ENCODE assay signal across 24 cellular contexts in genomic region chr9:135356796-135357195, GRCh38.
DNase-seq lines count a peak whose midpoint lies in the region; ATAC-seq and TF ChIP-seq lines count a peak whose summit lies in the region.
"Had no signal": no experiment of that assay in that cellular context is flagged by ENCODE, and none has a peak within 500 bp of the region (broad histone marks: within the 10 kb centered on the region; RNA-seq: fewer than 3 reads in every experiment).

No MANE protein-coding gene starts in this region.

- ATAC-seq in left ventricle myocardium superior (no peak), heart left ventricle (no peak), HG02884 (IDR thresholded peaks at IDR 0.05; ENCODE audit: unreplicated experiment) (no peak)
- ATAC-seq: GM12878 had no signal

- H3K4me1 Mint-ChIP-seq in activated CD4-positive, alpha-beta T cell treated with anti-CD3 and anti-CD28 coated beads, Interleukin-2, amount 10 ng/mL, durations not matched to agents 7 days and 5 days: peaks cover 18% of the 10 kb centered on the region
- H3K4me1 Mint-ChIP-seq: B cell; CD14-positive monocyte; CD8-positive, alpha-beta memory T cell had no signal

- no peaks in the 10 kb centered on the region for H4K20me1 ChIP-seq in BLaER1

- H2BK12ac ChIP-seq in neuronal stem cell (ENCODE audit: low read length): no peak overlapping the region

- POLR2A ChIA-PET in activated CD4-positive, alpha-beta T cell treated with anti-CD3 and anti-CD28 coated beads, Interleukin-2, amount 10 ng/mL, durations not matched to agents 7 days and 5 days (lab: Charles Lee): no interaction called here

- CTCF ChIA-PET in activated CD4-positive, alpha-beta T cell treated with anti-CD3 and anti-CD28 coated beads, Interleukin-2, amount 10 ng/mL, durations not matched to agents 7 days and 5 days (lab: Charles Lee): no interaction called here

- no peak for TF ChIP-seq CTCF in heart left ventricle (IDR thresholded peaks at IDR 0.05)

- H3K4me3 ChIP-seq in heart left ventricle (no peak overlapping the region), BLaER1 (no peak overlapping the region), neuronal stem cell (ENCODE audit: low read length in 2 of 2) (no peak overlapping the region)
- H3K4me3 ChIP-seq: A549, GM12878 had no signal

- H3K18ac ChIP-seq in neuronal stem cell (ENCODE audit: low read length): peak overlapping the region; percentile 85

- no peak overlapping the region for H2AFZ ChIP-seq in neuronal stem cell (ENCODE audit: low read length)

- peak overlapping the region; percentile 77 for H2BK5ac ChIP-seq in neuronal stem cell (ENCODE audit: low read length)

- no peaks in the 10 kb centered on the region for H3K36me3 ChIP-seq in heart left ventricle
- no peaks in the 10 kb centered on the region for H3K36me3 ChIP-seq in BLaER1
- H3K36me3 ChIP-seq in neuronal stem cell (replicated peaks in 1 of 2; ENCODE audit: control insufficient read depth in 2 of 2, insufficient read depth in 2 of 2, low read length in 2 of 2): no peaks in the 10 kb centered on the region

- H4K8ac ChIP-seq in neuronal stem cell (ENCODE audit: low read depth, low read length): no peak overlapping the region

- 73 to 83% (median 80%) methylated on average over 5 of the region's 5 CpGs for WGBS in heart left ventricle, 4 donors
- WGBS in neuronal stem cell (ENCODE audit: extremely low coverage in 2 of 2, insufficient read length in 2 of 2, insufficient replicate concordance in 1 of 2), 2 donors: no CpG with 5 or more reads among the region's 5 CpGs

- no peak for TF ChIP-seq POLR2A in heart left ventricle (IDR thresholded peaks at IDR 0.05)

- H3K27ac Mint-ChIP-seq in activated CD4-positive, alpha-beta T cell treated with anti-CD3 and anti-CD28 coated beads, Interleukin-2, amount 10 ng/mL, durations not matched to agents 7 days and 5 days: peak overlapping the region; percentile 36
- H3K27ac Mint-ChIP-seq: B cell; CD14-positive monocyte; CD4-positive, CD25-positive, alpha-beta regulatory T cell; CD8-positive, alpha-beta memory T cell had no signal

- peak overlapping the region; percentile 43 for H3K4me2 ChIP-seq in BLaER1
- H3K4me2 ChIP-seq in neuronal stem cell (ENCODE audit: insufficient read depth, low read length, poor library complexity, severe bottlenecking): no peak overlapping the region
- H3K4me2 ChIP-seq: A549 had no signal

- H2AK5ac ChIP-seq in neuronal stem cell (ENCODE audit: low read depth, low read length): peak overlapping the region; percentile 53

- peak overlapping the region; percentile 39 for H2BK15ac ChIP-seq in neuronal stem cell (ENCODE audit: low read length)

- H3K9ac ChIP-seq in BLaER1 (no peak overlapping the region), neuronal stem cell (ENCODE audit: low read depth, low read length, poor library complexity) (no peak overlapping the region)

- no peak overlapping the region for H3K14ac ChIP-seq in neuronal stem cell (ENCODE audit: low read length)

- H3K4me3 Mint-ChIP-seq in activated CD4-positive, alpha-beta T cell treated with anti-CD3 and anti-CD28 coated beads, Interleukin-2, amount 10 ng/mL, durations not matched to agents 7 days and 5 days: no peak overlapping the region
- H3K4me3 Mint-ChIP-seq: B cell; CD14-positive monocyte; CD4-positive, alpha-beta memory T cell; CD4-positive, CD25-positive, alpha-beta regulatory T cell; CD8-positive, alpha-beta memory T cell had no signal

- no peak overlapping the region for H3K27ac ChIP-seq in heart left ventricle
- peak overlapping the region; percentile 6; the same call in 1 of the 2 replicates for H3K27ac ChIP-seq in BLaER1
- no peak overlapping the region for H3K27ac ChIP-seq in neuronal stem cell (replicated peaks; ENCODE audit: low read length)
- H3K27ac ChIP-seq: 22Rv1, A549 had no signal

- H3K9me3 Mint-ChIP-seq in activated CD4-positive, alpha-beta T cell treated with anti-CD3 and anti-CD28 coated beads, Interleukin-2, amount 10 ng/mL, durations not matched to agents 7 days and 5 days: no peaks in the 10 kb centered on the region

- no peaks in the 10 kb centered on the region for H3K9me3 ChIP-seq in heart left ventricle
- H3K9me3 ChIP-seq in BLaER1: no peaks in the 10 kb centered on the region
- H3K9me3 ChIP-seq in neuronal stem cell (replicated peaks in 1 of 2; ENCODE audit: control insufficient read depth in 2 of 2, insufficient read depth in 1 of 2, low read depth in 1 of 2, low read length in 2 of 2): peaks cover 0 to 2% of the 10 kb centered on the region in 2 donors
- H3K9me3 ChIP-seq: A549 had no signal

- DNase-seq in activated CD4-positive, alpha-beta T cell treated with anti-CD3 and anti-CD28 coated beads, Interleukin-2, amount 10 ng/mL, durations not matched to agents 7 days and 5 days: no peak
- DNase-seq in activated CD4-positive, alpha-beta T cell treated with anti-CD3 and anti-CD28 coated beads for 4 hours: no peak
- DNase-seq in left ventricle myocardium superior: peak; percentile 15
- no peak for DNase-seq in heart left ventricle
- no peak for DNase-seq in neuronal stem cell (ENCODE audit: low spot score)
- DNase-seq: AML-193; CD4-positive, alpha-beta memory T cell; CD4-positive, CD25-positive, alpha-beta regulatory T cell; CD8-positive, alpha-beta memory T cell; COR-L47; DMS 273 treated with DMSO at 0.1 percent for 48 hours; DMS153; DMS53; DMS79; DND-41; EL; GDM1 had no signal

- no peaks in the 10 kb centered on the region for H3K27me3 Mint-ChIP-seq in activated CD4-positive, alpha-beta T cell treated with anti-CD3 and anti-CD28 coated beads, Interleukin-2, amount 10 ng/mL, durations not matched to agents 7 days and 5 days
- H3K27me3 Mint-ChIP-seq: B cell had no signal

- intact Hi-C loops in left ventricle myocardium superior (cut with micrococcal nuclease): no loop called here
- intact Hi-C loops in heart left ventricle (cut with DNase I): no loop called here

- H4K91ac ChIP-seq in neuronal stem cell (ENCODE audit: low read depth, low read length, poor library complexity): no peak overlapping the region

- peak overlapping the region; percentile 39 for H3K23ac ChIP-seq in neuronal stem cell (ENCODE audit: low read depth, low read length, poor library complexity)

- H3K36me3 Mint-ChIP-seq in activated CD4-positive, alpha-beta T cell treated with anti-CD3 and anti-CD28 coated beads, Interleukin-2, amount 10 ng/mL, durations not matched to agents 7 days and 5 days (ENCODE audit: low read depth): no peaks in the 10 kb centered on the region
- H3K36me3 Mint-ChIP-seq: CD14-positive monocyte; CD4-positive, alpha-beta memory T cell; CD4-positive, CD25-positive, alpha-beta regulatory T cell; CD8-positive, alpha-beta memory T cell had no signal

- no peaks in the 10 kb centered on the region for H3K4me1 ChIP-seq in heart left ventricle
- peaks cover 12% of the 10 kb centered on the region for H3K4me1 ChIP-seq in BLaER1
- peaks cover 0 to 3% of the 10 kb centered on the region in 2 donors for H3K4me1 ChIP-seq in neuronal stem cell (ENCODE audit: control insufficient read depth in 2 of 2, insufficient read depth in 1 of 2, low read depth in 1 of 2, low read length in 2 of 2)
- H3K4me1 ChIP-seq: A549 had no signal

- no peaks in the 10 kb centered on the region for H3K79me1 ChIP-seq in neuronal stem cell (ENCODE audit: low read depth, low read length)

- H3K4ac ChIP-seq in neuronal stem cell (ENCODE audit: low read length): no peak overlapping the region

- H2BK120ac ChIP-seq in neuronal stem cell (ENCODE audit: low read depth, low read length): no peak overlapping the region

- H3K27me3 ChIP-seq in heart left ventricle: peaks cover 0 to 44% (median 5%) of the 10 kb centered on the region in 9 donors
- H3K27me3 ChIP-seq in BLaER1: no peaks in the 10 kb centered on the region
- peaks cover 0 to 11% (median 0%) of the 10 kb centered on the region in 3 experiments for H3K27me3 ChIP-seq in neuronal stem cell (ENCODE audit: control insufficient read depth in 3 of 3, insufficient read depth in 3 of 3, low read depth in 1 of 3, low read length in 3 of 3)
